Comparison of ENCODE assay signal across 13 cellular contexts in the genomic region with DNA sequence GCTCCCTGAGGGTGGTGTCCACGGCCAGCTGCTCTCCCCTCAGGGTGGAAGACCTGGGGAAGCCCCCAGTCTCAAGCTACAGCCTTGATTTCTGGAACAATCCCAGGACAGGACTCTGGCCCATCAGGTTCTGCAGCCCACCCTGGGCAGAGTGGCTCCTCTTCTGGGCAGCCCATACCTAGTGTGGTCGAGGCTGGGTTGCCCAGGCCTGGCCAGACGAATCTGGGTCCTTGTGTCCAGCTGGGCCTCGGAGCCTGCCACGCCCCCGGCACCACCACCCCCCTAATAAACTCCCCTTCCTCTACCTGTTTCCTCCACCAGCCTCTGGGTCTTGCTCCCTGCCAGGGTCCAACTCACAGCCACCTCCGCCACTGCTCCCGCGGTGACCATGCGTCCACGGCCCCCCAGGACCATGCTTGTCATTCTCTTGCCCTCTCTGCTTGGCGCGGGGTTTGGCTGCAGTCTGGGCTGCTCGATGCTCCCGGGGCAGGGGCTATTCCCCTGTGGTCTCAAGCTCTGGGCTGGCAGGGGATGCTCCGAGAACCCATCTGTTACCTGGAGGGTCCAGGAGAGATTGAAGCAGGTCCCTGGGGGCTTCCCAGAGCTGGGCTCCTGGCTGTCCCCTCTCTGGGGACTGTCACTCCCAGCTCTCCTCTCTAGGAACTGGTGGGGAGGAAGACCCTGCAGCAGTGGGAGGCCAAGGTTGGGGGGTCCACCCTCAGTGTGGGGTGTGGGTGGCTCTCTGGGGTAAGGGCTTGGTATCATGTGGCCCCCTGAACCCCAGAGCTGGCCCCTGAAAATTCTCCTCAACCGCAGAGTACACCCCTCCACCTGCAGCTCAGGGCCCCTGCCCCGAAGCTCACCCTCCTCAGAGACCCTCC. TPM values are rescaled to one million over a fixed set of nuclear protein-coding genes. Genes with fewer than 3 reads are reported as not detected.
A peak's percentile ranks its signal among the peaks of the same experiment; 100 is the strongest.
DNase-seq lines count a peak whose midpoint lies in the region; ATAC-seq and TF ChIP-seq lines count a peak whose summit lies in the region.
"Had no signal": no experiment of that assay in that cellular context is flagged by ENCODE, and none has a peak within 500 bp of the region (broad histone marks: within the 10 kb centered on the region; RNA-seq: fewer than 3 reads in every experiment).

No MANE protein-coding gene starts in this region.

- intact Hi-C loops in left ventricle myocardium superior (cut with micrococcal nuclease) (no loop called here), aorta (cut with DNase I) (no loop called here)

- H3K27me3 ChIP-seq in right atrium auricular region (no peaks in the 10 kb centered on the region), neural progenitor cell (no peaks in the 10 kb centered on the region), aorta (ENCODE audit: control insufficient read depth in 1 of 2, insufficient read depth in 2 of 2, low read length in 1 of 2) (no peaks in the 10 kb centered on the region)
- H3K27me3 ChIP-seq: MG63 had no signal

- no peak overlapping the region for H2AFZ ChIP-seq in neural progenitor cell (replicated peaks)

- H3K4me1 ChIP-seq in right atrium auricular region (peaks cover 0 to 27% of the 10 kb centered on the region in 2 donors), neural progenitor cell (peaks cover 24% of the 10 kb centered on the region), aorta (ENCODE audit: control insufficient read depth in 1 of 2, insufficient read depth in 2 of 2, low read length in 2 of 2) (no peaks in the 10 kb centered on the region)

- peaks cover 9% of the 10 kb centered on the region for H3K4me1 Mint-ChIP-seq in neural progenitor cell

- H3K9me3 Mint-ChIP-seq in neural progenitor cell = peaks cover 3% of the 10 kb centered on the region

- H4K20me1 ChIP-seq in neural progenitor cell (ENCODE audit: low read depth) = no peaks in the 10 kb centered on the region

- DNase-seq in left ventricle myocardium superior (peak; percentile 24), right atrium auricular region (ENCODE audit: low spot score) (no peak), NCI-H2171 treated with DMSO at 0.1 percent for 48 hours (lab: John Stamatoyannopoulos, UW) (peak; percentile 56), neural progenitor cell (ENCODE audit: low spot score) (no peak), aorta (peak; percentile 44 to 66), AG20443 (ENCODE audit: low spot score) (no peak)
- DNase-seq: ACHN, Caco-2, MG63, OCI-M1 had no signal

- peak overlapping the region; percentile 63 for H3K4me2 ChIP-seq in neural progenitor cell
- H3K4me2 ChIP-seq: KMS-11 had no signal

- no peak overlapping the region for H3K9ac ChIP-seq in neural progenitor cell
- H3K9ac ChIP-seq: KMS-11 had no signal

- H3F3A ChIP-seq in neural progenitor cell (ENCODE audit: low read depth) = peaks cover 13% of the 10 kb centered on the region

- H3K27ac ChIP-seq in right atrium auricular region (no peak overlapping the region), neural progenitor cell (no peak overlapping the region), aorta (ENCODE audit: low read depth in 1 of 2, low read length in 2 of 2) (no peak overlapping the region)
- H3K27ac ChIP-seq: KMS-11 had no signal

- H3K9me3 ChIP-seq in right atrium auricular region = no peaks in the 10 kb centered on the region
- no peaks in the 10 kb centered on the region for H3K9me3 ChIP-seq in neural progenitor cell (ENCODE audit: low read depth)
- no peaks in the 10 kb centered on the region for H3K9me3 ChIP-seq in aorta (ENCODE audit: control insufficient read depth, low read length)
- H3K9me3 ChIP-seq: Caco-2, MG63 had no signal

- H3K4me3 ChIP-seq in right atrium auricular region (no peak overlapping the region), neural progenitor cell (no peak overlapping the region), aorta (ENCODE audit: low read length in 2 of 2) (no peak overlapping the region)
- H3K4me3 ChIP-seq: MG63 had no signal

- 74 to 76% methylated on average over 15 to 18 of the region's 18 CpGs for WGBS in aorta, 2 donors

- TF ChIP-seq CTCF in right atrium auricular region (IDR thresholded peaks at IDR 0.05) = no peak
- no peak for TF ChIP-seq CTCF in neural progenitor cell (IDR thresholded peaks at IDR 0.05)

- ATAC-seq in left ventricle myocardium superior (no peak), aorta (ENCODE audit: low FRiP score) (peak; percentile 20), HG03439 (IDR thresholded peaks at IDR 0.05; ENCODE audit: unreplicated experiment) (no peak)
- ATAC-seq: HepG2 had no signal

- no peak overlapping the region for H3K27ac Mint-ChIP-seq in neural progenitor cell

- no peaks in the 10 kb centered on the region for H3K36me3 ChIP-seq in right atrium auricular region
- no peaks in the 10 kb centered on the region for H3K36me3 ChIP-seq in neural progenitor cell
- no peaks in the 10 kb centered on the region for H3K36me3 ChIP-seq in aorta (ENCODE audit: control insufficient read depth in 1 of 2, insufficient read depth in 2 of 2, low read length in 1 of 2)
- H3K36me3 ChIP-seq: MG63 had no signal

- H3K27me3 Mint-ChIP-seq in neural progenitor cell (ENCODE audit: insufficient read depth, low read depth) = peaks cover under 1% of the 10 kb centered on the region

- H3K79me2 ChIP-seq in neural progenitor cell (ENCODE audit: low read depth) = no peaks in the 10 kb centered on the region

- H3K4me3 Mint-ChIP-seq in neural progenitor cell = no peak overlapping the region

- no peaks in the 10 kb centered on the region for H3K36me3 Mint-ChIP-seq in neural progenitor cell

RNA-seq across cellular contexts. Expression of gene GPR132, which starts 8.7 kb away (rescaled TPM):
- total RNA-seq in left ventricle myocardium superior (1.3 TPM), right atrium auricular region (1 to 10 TPM in 1 of 2 donors, under 1 TPM in 1; 0.67 to 1.2 TPM), neural progenitor cell (ENCODE audit: low replicate concordance) (0.22 and 0.51 TPM in 2 replicates), aorta (1 to 10 TPM; 2.9 to 5.0 TPM)
- 1 to 10 TPM in 1 of 2 donors, not detected in 1; 1.0 TPM for polyA plus RNA-seq in aorta
- total RNA-seq: Caco-2, HepG2 had no signal
- polyA plus RNA-seq: HepG2 had no signal

RNA-seq across cellular contexts. Expression of gene CDCA4, which starts 53.1 kb away (rescaled TPM):
- 1.9 TPM for total RNA-seq in left ventricle myocardium superior
- 1 to 10 TPM; 3.3 to 5.1 TPM for total RNA-seq in right atrium auricular region
- total RNA-seq in neural progenitor cell (ENCODE audit: low replicate concordance) = 56.6 and 102 TPM in 2 replicates
- total RNA-seq in aorta = 1 to 10 TPM; 4.1 to 5.9 TPM
- polyA plus RNA-seq in aorta = 1 to 10 TPM; 3.0 to 3.7 TPM

Comparison
In these comparisons a context has a peak if more than half of its experiments do, and no peak if none do; other contexts are left out.
1. DNase-seq: peak in left ventricle myocardium superior (single experiment), NCI-H2171 treated with DMSO at 0.1 percent for 48 hours (single experiment) and aorta (2 of 2); none in right atrium auricular region (single experiment), neural progenitor cell (single experiment) and AG20443 (single experiment).